Comparison of ENCODE assay signal across 1 cellular context in the genomic region with DNA sequence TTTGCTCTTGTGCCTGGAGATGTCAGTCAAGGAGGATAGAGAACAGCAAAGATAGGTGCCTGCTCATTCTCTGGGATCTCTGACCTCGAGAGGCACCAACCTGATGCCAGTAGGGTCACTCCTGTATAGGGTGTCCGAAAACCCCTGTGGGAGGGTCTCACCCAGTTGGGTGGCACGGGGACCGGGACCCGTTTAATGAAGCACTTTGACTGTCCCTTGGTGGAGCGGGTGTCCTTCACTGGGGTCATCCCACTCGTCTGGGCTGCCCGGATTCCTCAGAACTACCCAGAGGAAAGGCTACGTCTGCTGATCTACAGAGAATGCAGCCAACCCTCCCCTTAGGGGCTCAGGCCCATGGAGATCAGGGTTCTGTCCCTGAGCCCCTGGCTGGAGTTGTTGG.
TF ChIP-seq lines count a peak whose summit lies in the region.

No MANE protein-coding gene starts in this region.

TF ChIP-seq in K562, 482 proteins besides CTCF, POLR2A, EP300 and RAD21:
- no peak for TF ChIP-seq ZNF668 (CRISPR knock-in tag; IDR thresholded peaks at IDR 0.05)
